In the genomic region with DNA sequence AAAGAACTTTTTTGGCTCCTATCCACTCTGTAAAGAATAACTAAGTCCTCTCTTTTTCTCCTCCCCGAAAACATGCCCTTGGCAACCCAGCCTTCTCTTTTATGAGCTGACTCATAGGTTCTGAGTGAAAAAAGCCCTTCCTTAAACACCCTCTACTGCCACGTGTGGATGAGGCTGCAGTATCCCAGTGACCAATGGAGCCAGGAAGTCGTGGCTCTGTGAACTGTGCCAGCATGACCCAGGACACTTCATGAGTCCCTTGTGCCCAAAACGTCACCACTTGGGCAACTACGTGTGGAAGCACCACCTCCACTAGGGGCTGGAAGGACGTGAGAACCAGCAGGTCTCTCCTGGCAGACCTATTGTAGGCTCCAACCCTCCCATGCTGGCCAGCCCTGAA, we compare ENCODE assay signal across 9 cellular contexts.
DNase-seq lines count a peak whose midpoint lies in the region; ATAC-seq and TF ChIP-seq lines count a peak whose summit lies in the region.
"Had no signal": no experiment of that assay in that cellular context is flagged by ENCODE, and none has a peak within 500 bp of the region (broad histone marks: within the 10 kb centered on the region; RNA-seq: fewer than 3 reads in every experiment).

No MANE protein-coding gene starts in this region.

- peaks cover 7 to 21% of the 10 kb centered on the region in 2 experiments; a peak in 3 of 4 replicates for H3K4me1 ChIP-seq in HCT116 (ENCODE audit: control insufficient read depth in 1 of 2, insufficient read depth in 2 of 2, low read length in 2 of 2)

- TF ChIP-seq POLR2A in HCT116 (IDR thresholded peaks at IDR 0.05; ENCODE audit: borderline replicate concordance, extremely low read depth, insufficient read depth, insufficient read length), result no peak

- H2AFZ ChIP-seq in HCT116 (ENCODE audit: low read depth, low read length, poor library complexity, severe bottlenecking), result no peak overlapping the region

- ATAC-seq in HCT116, result peak; percentile 65
- no peak for ATAC-seq in GM18870 (IDR thresholded peaks at IDR 0.05; ENCODE audit: unreplicated experiment)
- ATAC-seq in HG02610 (IDR thresholded peaks at IDR 0.05; ENCODE audit: unreplicated experiment), result no peak
- no peak for ATAC-seq in WTC11
- no peak for ATAC-seq in HG03439 (IDR thresholded peaks at IDR 0.05; ENCODE audit: unreplicated experiment)

- TF ChIP-seq CTCF in HCT116 (IDR thresholded peaks at IDR 0.05 in 2 of 3, conservative IDR thresholded peaks at IDR 0.05 in 1 of 3; ENCODE audit: borderline replicate concordance in 1 of 3, insufficient read depth in 1 of 3, low read depth in 2 of 3, low read length in 2 of 3) (0 out of 6 replicates have a peak, but pooled peaks of 1 of the 3 experiments have one; percentile 13), astrocyte of the spinal cord (IDR thresholded peaks at IDR 0.05; ENCODE audit: low read depth, low read length) (no peak), WTC11 (IDR thresholded peaks at IDR 0.05) (no peak)

- intact Hi-C loops in HCT116 (cut with micrococcal nuclease), result loop anchor here (5.0 kb wide), 2 partner anchors 104 to 956 kb away; partner anchors contain the start of gene IGFBP5

- no peaks in the 10 kb centered on the region for H4K20me1 ChIP-seq in HCT116 (ENCODE audit: insufficient read depth)

- no peaks in the 10 kb centered on the region for H3K79me2 ChIP-seq in HCT116 (ENCODE audit: insufficient read depth, low read length)

- peaks cover 26% of the 10 kb centered on the region for H3K4me1 Mint-ChIP-seq in WTC11

- H3K4me2 ChIP-seq in HCT116 (ENCODE audit: low read length), result peak overlapping the region; percentile 18; the same call in 1 of the 2 replicates

- no peak overlapping the region for H3K4me3 ChIP-seq in HCT116 (replicated peaks in 1 of 2; ENCODE audit: low read depth in 1 of 2, low read length in 2 of 2)
- no peak overlapping the region for H3K4me3 ChIP-seq in astrocyte of the spinal cord (ENCODE audit: low read depth, low read length)

- H3K9me3 Mint-ChIP-seq in WTC11, result no peaks in the 10 kb centered on the region

- H3K27ac Mint-ChIP-seq in WTC11, result no peak overlapping the region

- no TSS peak for BruUV-seq in HCT116 (replicated peaks; lab: Mats Ljungman, UMichigan)

- in situ Hi-C loops in astrocyte of the spinal cord (cut with HindIII; ENCODE audit: low sequenced_read_pairs), result no loop called here

- TF ChIP-seq RAD21 in HCT116 (IDR thresholded peaks at IDR 0.05; ENCODE audit: low read depth), result no peak

- CTCF ChIA-PET in HCT116 (lab: Charles Lee), result interaction anchor here (0.8 to 1.5 kb wide), 3 partner anchors 10 to 487 kb away, joined by 3 to 4 read pairs (median 4); no protein-coding TSS in a partner anchor
- CTCF ChIA-PET in WTC11 (lab: Charles Lee), result interaction anchor here (0.9 kb wide), 1 partner anchor 60 kb away, joined by 3 read pairs; no protein-coding TSS in a partner anchor

- peaks cover 16% of the 10 kb centered on the region; the same call in 1 of the 2 replicates for H3K27me3 ChIP-seq in HCT116 (ENCODE audit: insufficient read depth, low read length)

- no peak overlapping the region for H3K9ac ChIP-seq in HCT116 (ENCODE audit: low read length)

- POLR2A ChIA-PET in HCT116 (lab: Charles Lee), result no interaction called here
- POLR2A ChIA-PET in WTC11 (lab: Charles Lee), result no interaction called here

- H3K9me2 ChIP-seq in HCT116 (ENCODE audit: insufficient read depth), result no peaks in the 10 kb centered on the region

- no peak overlapping the region for H3K27ac ChIP-seq in HCT116 (ENCODE audit: low read depth, low read length)

- RAD21 ChIA-PET in HCT116 (lab: Charles Lee; ENCODE audit: low non-redundant PET in 1 of 2, low total read pairs in 2 of 2, uncharacterized antibody in 2 of 2, unreplicated experiment in 2 of 2), result interaction anchor here in 1 of 2 experiments (0.5 kb wide), 1 partner anchor 27 kb away, joined by 5 read pairs; no protein-coding TSS in a partner anchor

- H3K4me3 Mint-ChIP-seq in WTC11, result no peak overlapping the region

- H3K36me3 ChIP-seq in HCT116 (ENCODE audit: control insufficient read depth in 1 of 2, insufficient read depth in 2 of 2, low read length in 2 of 2), result no peaks in the 10 kb centered on the region

- H3K36me3 Mint-ChIP-seq in WTC11, result no peaks in the 10 kb centered on the region

- H3K27me3 Mint-ChIP-seq in WTC11 (ENCODE audit: low read depth), result no peaks in the 10 kb centered on the region

- DNase-seq in HCT116 (ENCODE audit: low read depth, low spot score) (peak; percentile 46), astrocyte of the spinal cord (ENCODE audit: low read depth, low spot score) (peak; percentile 76), islet precursor cell (peak; percentile 84), superior temporal gyrus (ENCODE audit: extremely low spot score) (peak; percentile 24), WTC11 (ENCODE audit: low spot score) (no peak)
- DNase-seq: T-helper 9 cell had no signal

- H3K9me3 ChIP-seq in HCT116 (ENCODE audit: control insufficient read depth in 1 of 2, insufficient read depth in 1 of 2, low read depth in 1 of 2, low read length in 2 of 2), result no peaks in the 10 kb centered on the region

TF ChIP-seq in HCT116, 20 proteins besides CTCF, POLR2A, EP300 and RAD21 (continues in another document):
- TF ChIP-seq CBX3 (IDR thresholded peaks at IDR 0.05; ENCODE audit: low read depth) (peak; percentile 44; the same call in 1 of the 2 replicates), ZBTB33 (IDR thresholded peaks at IDR 0.05; ENCODE audit: extremely low read depth, insufficient replicate concordance, low read length) (no peak), MAX (IDR thresholded peaks at IDR 0.05) (peak; percentile 89), ZFX (IDR thresholded peaks at IDR 0.05) (no peak), SP1 (IDR thresholded peaks at IDR 0.05; ENCODE audit: low read depth) (peak; percentile 24; the same call in 1 of the 2 replicates), FOSL1 (IDR thresholded peaks at IDR 0.05; ENCODE audit: low read depth) (peak; percentile 44; the same call in 1 of the 2 replicates), JUND (IDR thresholded peaks at IDR 0.05) (peak; percentile 23; the same call in 1 of the 2 replicates)

TF ChIP-seq in WTC11, 78 proteins besides CTCF, POLR2A, EP300 and RAD21:
- TF ChIP-seq FOXP1 (CRISPR knock-in tag; IDR thresholded peaks at IDR 0.05; ENCODE audit: borderline replicate concordance) (no peak), ZNF416 (CRISPR knock-in tag; IDR thresholded peaks at IDR 0.05) (no peak), ATF1 (CRISPR knock-in tag; IDR thresholded peaks at IDR 0.05) (no peak), ZNF317 (CRISPR knock-in tag; IDR thresholded peaks at IDR 0.05; ENCODE audit: borderline replicate concordance, low read depth) (no peak), TP53 (CRISPR knock-in tag; IDR thresholded peaks at IDR 0.05) (no peak), TEAD1 (CRISPR knock-in tag; IDR thresholded peaks at IDR 0.05) (no peak), ATF3 (CRISPR knock-in tag; conservative IDR thresholded peaks at IDR 0.05) (no peak), MXD4 (CRISPR knock-in tag; IDR thresholded peaks at IDR 0.05; ENCODE audit: borderline replicate concordance) (no peak), SP1 (CRISPR knock-in tag; conservative IDR thresholded peaks at IDR 0.05) (no peak), SOX15 (CRISPR knock-in tag; IDR thresholded peaks at IDR 0.05) (no peak)
- TF ChIP-seq, protein P1, sequence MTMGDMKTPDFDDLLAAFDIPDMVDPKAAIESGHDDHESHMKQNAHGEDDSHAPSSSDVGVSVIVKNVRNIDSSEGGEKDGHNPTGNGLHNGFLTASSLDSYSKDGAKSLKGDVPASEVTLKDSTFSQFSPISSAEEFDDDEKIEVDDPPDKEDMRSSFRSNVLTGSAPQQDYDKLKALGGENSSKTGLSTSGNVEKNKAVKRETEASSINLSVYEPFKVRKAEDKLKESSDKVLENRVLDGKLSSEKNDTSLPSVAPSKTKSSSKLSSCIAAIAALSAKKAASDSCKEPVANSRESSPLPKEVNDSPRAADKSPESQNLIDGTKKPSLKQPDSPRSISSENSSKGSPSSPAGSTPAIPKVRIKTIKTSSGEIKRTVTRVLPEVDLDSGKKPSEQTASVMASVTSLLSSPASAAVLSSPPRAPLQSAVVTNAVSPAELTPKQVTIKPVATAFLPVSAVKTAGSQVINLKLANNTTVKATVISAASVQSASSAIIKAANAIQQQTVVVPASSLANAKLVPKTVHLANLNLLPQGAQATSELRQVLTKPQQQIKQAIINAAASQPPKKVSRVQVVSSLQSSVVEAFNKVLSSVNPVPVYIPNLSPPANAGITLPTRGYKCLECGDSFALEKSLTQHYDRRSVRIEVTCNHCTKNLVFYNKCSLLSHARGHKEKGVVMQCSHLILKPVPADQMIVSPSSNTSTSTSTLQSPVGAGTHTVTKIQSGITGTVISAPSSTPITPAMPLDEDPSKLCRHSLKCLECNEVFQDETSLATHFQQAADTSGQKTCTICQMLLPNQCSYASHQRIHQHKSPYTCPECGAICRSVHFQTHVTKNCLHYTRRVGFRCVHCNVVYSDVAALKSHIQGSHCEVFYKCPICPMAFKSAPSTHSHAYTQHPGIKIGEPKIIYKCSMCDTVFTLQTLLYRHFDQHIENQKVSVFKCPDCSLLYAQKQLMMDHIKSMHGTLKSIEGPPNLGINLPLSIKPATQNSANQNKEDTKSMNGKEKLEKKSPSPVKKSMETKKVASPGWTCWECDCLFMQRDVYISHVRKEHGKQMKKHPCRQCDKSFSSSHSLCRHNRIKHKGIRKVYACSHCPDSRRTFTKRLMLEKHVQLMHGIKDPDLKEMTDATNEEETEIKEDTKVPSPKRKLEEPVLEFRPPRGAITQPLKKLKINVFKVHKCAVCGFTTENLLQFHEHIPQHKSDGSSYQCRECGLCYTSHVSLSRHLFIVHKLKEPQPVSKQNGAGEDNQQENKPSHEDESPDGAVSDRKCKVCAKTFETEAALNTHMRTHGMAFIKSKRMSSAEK (CRISPR knock-in tag; IDR thresholded peaks at IDR 0.05; ENCODE audit: borderline replicate concordance), result no peak
- TF ChIP-seq, protein P2, sequence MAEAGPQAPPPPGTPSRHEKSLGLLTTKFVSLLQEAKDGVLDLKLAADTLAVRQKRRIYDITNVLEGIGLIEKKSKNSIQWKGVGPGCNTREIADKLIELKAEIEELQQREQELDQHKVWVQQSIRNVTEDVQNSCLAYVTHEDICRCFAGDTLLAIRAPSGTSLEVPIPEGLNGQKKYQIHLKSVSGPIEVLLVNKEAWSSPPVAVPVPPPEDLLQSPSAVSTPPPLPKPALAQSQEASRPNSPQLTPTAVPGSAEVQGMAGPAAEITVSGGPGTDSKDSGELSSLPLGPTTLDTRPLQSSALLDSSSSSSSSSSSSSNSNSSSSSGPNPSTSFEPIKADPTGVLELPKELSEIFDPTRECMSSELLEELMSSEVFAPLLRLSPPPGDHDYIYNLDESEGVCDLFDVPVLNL (CRISPR knock-in tag; IDR thresholded peaks at IDR 0.05; ENCODE audit: borderline replicate concordance, low read depth), result no peak

Comparison
In these comparisons a context has a peak if more than half of its experiments do, and no peak if none do; other contexts are left out.
1. Of the 4 proteins assayed by ChIP-seq in both WTC11 and HCT116: peak only in WTC11: none; only in HCT116: MAX and SP1; in both: none; in neither: 1; mixed calls (peak in some experiments, not most) for 1.